11 cellular contexts compared by ENCODE assay signal in the genomic region with DNA sequence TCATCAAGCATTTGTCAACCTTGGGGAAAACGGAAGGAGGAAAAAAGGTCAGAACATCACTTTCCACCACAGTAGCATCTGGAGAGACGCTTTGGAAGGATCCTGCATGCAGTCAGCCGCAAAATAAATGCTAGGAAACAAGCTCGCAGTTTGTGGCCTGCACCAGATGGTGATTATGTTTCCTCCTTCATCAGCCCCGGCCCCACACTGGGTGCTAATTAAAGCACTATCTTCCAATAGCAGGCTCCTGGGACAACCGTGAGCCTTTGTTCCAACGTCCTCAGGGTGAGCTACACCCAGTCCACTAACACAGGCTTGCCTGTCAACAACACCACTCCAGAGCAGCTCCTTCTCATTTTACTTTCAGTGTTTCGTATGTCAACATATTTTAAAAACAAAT.
DNase-seq lines count a peak whose midpoint lies in the region; ATAC-seq, FAIRE-seq and TF ChIP-seq lines count a peak whose summit lies in the region.
"Had no signal": no experiment of that assay in that cellular context is flagged by ENCODE, and none has a peak within 500 bp of the region (broad histone marks: within the 10 kb centered on the region; RNA-seq: fewer than 3 reads in every experiment).

No MANE protein-coding gene starts in this region.

- H3K4me3 Mint-ChIP-seq in natural killer cell treated with Interleukin-12 subunit alpha and Interleukin-12 subunit beta and Interleukin-15 and Interleukin-18, amount 100 ng/mL, for 72 hours: peak overlapping the region; percentile 76
- H3K4me3 Mint-ChIP-seq: activated naive CD8-positive, alpha-beta T cell had no signal

- H3K9me3 Mint-ChIP-seq in natural killer cell treated with Interleukin-12 subunit alpha and Interleukin-12 subunit beta and Interleukin-15 and Interleukin-18, amount 100 ng/mL, for 72 hours: no peaks in the 10 kb centered on the region
- H3K9me3 Mint-ChIP-seq: naive thymus-derived CD8-positive, alpha-beta T cell had no signal

- H3K27ac ChIP-seq in HUES48 (ENCODE audit: low read depth, low read length) (peak overlapping the region; percentile 54), A673 (ENCODE audit: low read depth, low read length, poor library complexity, severe bottlenecking) (no peak overlapping the region), prostate gland (no peak overlapping the region)

- peak overlapping the region; percentile 85 to 88 for H3K27ac Mint-ChIP-seq in natural killer cell treated with Interleukin-12 subunit alpha and Interleukin-12 subunit beta and Interleukin-15 and Interleukin-18, amount 100 ng/mL, for 72 hours

- H3K36me3 Mint-ChIP-seq in natural killer cell treated with Interleukin-12 subunit alpha and Interleukin-12 subunit beta and Interleukin-15 and Interleukin-18, amount 100 ng/mL, for 72 hours: no peaks in the 10 kb centered on the region

- peaks cover 31 to 41% of the 10 kb centered on the region in 2 donors for H3K4me1 Mint-ChIP-seq in natural killer cell treated with Interleukin-12 subunit alpha and Interleukin-12 subunit beta and Interleukin-15 and Interleukin-18, amount 100 ng/mL, for 72 hours (ENCODE audit: low read depth in 2 of 2)

- peak in 1 of 2 donors; percentile 35 for ATAC-seq in natural killer cell treated with Interleukin-12 subunit alpha and Interleukin-12 subunit beta and Interleukin-15 and Interleukin-18, amount 100 ng/mL, for 72 hours
- ATAC-seq: naive thymus-derived CD8-positive, alpha-beta T cell had no signal

- H3K9ac ChIP-seq in HUES48 (ENCODE audit: low read depth, low read length): no peak overlapping the region

- H3K36me3 ChIP-seq in HUES48 (ENCODE audit: control insufficient read depth, insufficient read depth, low read length) (peaks cover 17% of the 10 kb centered on the region), A673 (ENCODE audit: insufficient read depth, low read length, poor library complexity, severe bottlenecking) (no peaks in the 10 kb centered on the region), prostate gland (no peaks in the 10 kb centered on the region)

- intact Hi-C loops in A673 (cut with micrococcal nuclease; ENCODE audit: unreplicated experiment) (no loop called here), prostate gland (cut with DNase I) (no loop called here)

- no peaks in the 10 kb centered on the region for H3K27me3 Mint-ChIP-seq in natural killer cell treated with Interleukin-12 subunit alpha and Interleukin-12 subunit beta and Interleukin-15 and Interleukin-18, amount 100 ng/mL, for 72 hours
- H3K27me3 Mint-ChIP-seq: activated naive CD8-positive, alpha-beta T cell; naive thymus-derived CD8-positive, alpha-beta T cell had no signal

- WGBS in prostate gland: 47% methylated on average over 8 of the region's 8 CpGs

- no peak overlapping the region for H3K4me3 ChIP-seq in HUES48 (ENCODE audit: low read depth, low read length)
- no peak overlapping the region for H3K4me3 ChIP-seq in A673 (ENCODE audit: low read depth, low read length, poor library complexity, severe bottlenecking)
- no peak overlapping the region for H3K4me3 ChIP-seq in prostate gland

- FAIRE-seq in H54 (lab: Jason Lieb, UNC): no peak
- FAIRE-seq in urothelium cell line (lab: Jason Lieb, UNC): no peak

- H3K27me3 ChIP-seq in HUES48 (ENCODE audit: control insufficient read depth, insufficient read depth, low read length): no peaks in the 10 kb centered on the region
- no peaks in the 10 kb centered on the region for H3K27me3 ChIP-seq in A673 (replicated peaks; ENCODE audit: insufficient read depth, low read depth, low read length, poor library complexity)
- H3K27me3 ChIP-seq in prostate gland (replicated peaks; ENCODE audit: insufficient read depth): no peaks in the 10 kb centered on the region

- TF ChIP-seq POLR2A in prostate gland (IDR thresholded peaks at IDR 0.05) (no peak), H54 (IDR thresholded peaks at IDR 0.05; ENCODE audit: low read depth, low read length) (no peak)

- CTCF ChIA-PET in A673 (lab: Charles Lee): no interaction called here

- POLR2A ChIA-PET in A673 (lab: Charles Lee; ENCODE audit: low non-redundant PET): no interaction called here

- TF ChIP-seq CTCF in A673 (conservative IDR thresholded peaks at IDR 0.05; ENCODE audit: low read depth, low read length) (no peak), prostate gland (IDR thresholded peaks at IDR 0.05) (no peak)

- no TSS peak for BruUV-seq in A673 (replicated peaks; lab: Mats Ljungman, UMichigan)

- H3K9me3 ChIP-seq in HUES48 (ENCODE audit: control insufficient read depth, insufficient read depth, low read length) (no peaks in the 10 kb centered on the region), A673 (ENCODE audit: low read depth, low read length, poor library complexity, severe bottlenecking) (no peaks in the 10 kb centered on the region), prostate gland (no peaks in the 10 kb centered on the region)

- H3K4me1 ChIP-seq in HUES48 (ENCODE audit: control insufficient read depth, insufficient read depth, low read length) (peaks cover 10% of the 10 kb centered on the region; the same call in 1 of the 2 replicates), A673 (ENCODE audit: insufficient read depth, low read length, poor library complexity, severe bottlenecking) (no peaks in the 10 kb centered on the region), prostate gland (replicated peaks) (no peaks in the 10 kb centered on the region)

- DNase-seq in NCI-H2171 (lab: John Stamatoyannopoulos, UW) (peak; percentile 81), cerebellum (ENCODE audit: low spot score) (peak; percentile 87), A673 (ENCODE audit: low spot score) (no peak), prostate gland (ENCODE audit: low spot score) (no peak), H54 (ENCODE audit: insufficient read length, low spot score) (no peak), urothelium cell line (ENCODE audit: low spot score) (no peak)
- DNase-seq in natural killer cell treated with Interleukin-12 subunit alpha and Interleukin-12 subunit beta and Interleukin-15 and Interleukin-18, amount 100 ng/mL, for 72 hours (ENCODE audit: low spot score): no peak
- DNase-seq: activated CD4-positive, alpha-beta T cell treated with anti-CD3 and anti-CD28 coated beads, Interleukin-2, amount 50 U/mL, for 1 hour; naive thymus-derived CD8-positive, alpha-beta T cell had no signal

Comparison
In these comparisons a context has a peak if more than half of its experiments do, and no peak if none do; other contexts are left out.
1. DNase-seq: peak in NCI-H2171 (single experiment) and cerebellum (single experiment); none in natural killer cell treated with Interleukin-12 subunit alpha and Interleukin-12 subunit beta and Interleukin-15 and Interleukin-18, amount 100 ng/mL, for 72 hours (single experiment), A673 (single experiment), prostate gland (single experiment), H54 (single experiment) and urothelium cell line (single experiment).